ENCODE assay signal across 18 cellular contexts in the genomic region with DNA sequence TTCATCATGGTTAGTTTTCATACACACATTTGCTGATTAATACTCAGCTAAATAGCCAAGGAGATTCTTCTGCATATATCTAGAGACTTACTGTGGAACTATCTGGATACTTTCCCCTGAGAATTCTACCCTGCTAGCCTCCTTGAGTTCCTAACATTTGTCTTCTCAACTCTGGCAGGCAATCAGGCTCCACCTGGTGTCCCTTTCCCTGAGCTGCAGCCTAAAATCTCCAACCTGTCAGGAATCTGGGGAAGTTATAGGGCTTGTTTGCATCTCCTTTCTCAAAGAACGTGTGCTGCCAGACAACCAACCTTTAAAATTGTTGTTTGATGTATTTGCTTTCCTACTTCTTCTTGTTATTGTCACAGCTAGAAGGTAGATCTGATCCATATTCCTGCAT.
DNase-seq lines count a peak whose midpoint lies in the region; ATAC-seq, FAIRE-seq and TF ChIP-seq lines count a peak whose summit lies in the region.
"Had no signal": no experiment of that assay in that cellular context is flagged by ENCODE, and none has a peak within 500 bp of the region (broad histone marks: within the 10 kb centered on the region; RNA-seq: fewer than 3 reads in every experiment).

No MANE protein-coding gene starts in this region.

- no peaks in the 10 kb centered on the region for H3K27me3 Mint-ChIP-seq in natural killer cell (ENCODE audit: low read depth in 2 of 2)
- H3K27me3 Mint-ChIP-seq: activated CD4-positive, alpha-beta T cell treated with anti-CD3 and anti-CD28 coated beads, Interleukin-2, amount 10 ng/mL, durations not matched to agents 7 days and 5 days; activated naive CD8-positive, alpha-beta T cell treated with anti-CD3 and anti-CD28 coated beads for 36 hours; natural killer cell treated with Interleukin-12 subunit alpha and Interleukin-12 subunit beta and Interleukin-15 and Interleukin-18, amount 100 ng/mL, for 72 hours; stimulated activated naive CD8-positive, alpha-beta T cell treated with anti-CD3 and anti-CD28 coated beads, Interleukin-15, Interleukin-2, amounts not matched to agents 100 ng/mL and 50 ng/mL, for 24 hours had no signal

- H3K9me3 ChIP-seq in MM.1S (replicated peaks; ENCODE audit: insufficient read depth, low read length) (no peaks in the 10 kb centered on the region), pancreas (no peaks in the 10 kb centered on the region), lower lobe of right lung (no peaks in the 10 kb centered on the region)
- H3K9me3 ChIP-seq: SJSA1 had no signal

- no peaks in the 10 kb centered on the region for H4K20me1 ChIP-seq in MM.1S (ENCODE audit: insufficient read depth, low read length)

- H3K36me3 Mint-ChIP-seq in natural killer cell: no peaks in the 10 kb centered on the region
- H3K36me3 Mint-ChIP-seq: activated naive CD8-positive, alpha-beta T cell treated with anti-CD3 and anti-CD28 coated beads for 36 hours; natural killer cell treated with Interleukin-12 subunit alpha and Interleukin-12 subunit beta and Interleukin-15 and Interleukin-18, amount 100 ng/mL, for 72 hours had no signal

- intact Hi-C loops in pancreas (cut with DNase I) (no loop called here), natural killer cell (cut with micrococcal nuclease) (no loop called here), lower lobe of right lung (cut with DNase I) (no loop called here)

- H3K4me3 Mint-ChIP-seq in natural killer cell: no peak overlapping the region
- H3K4me3 Mint-ChIP-seq: activated CD4-positive, alpha-beta T cell treated with anti-CD3 and anti-CD28 coated beads, Interleukin-2, amount 10 ng/mL, durations not matched to agents 7 days and 5 days; activated naive CD8-positive, alpha-beta T cell treated with anti-CD3 and anti-CD28 coated beads for 36 hours; natural killer cell treated with Interleukin-12 subunit alpha and Interleukin-12 subunit beta and Interleukin-15 and Interleukin-18, amount 100 ng/mL, for 72 hours; stimulated activated naive CD8-positive, alpha-beta T cell treated with anti-CD3 and anti-CD28 coated beads, Interleukin-15, Interleukin-2, amounts not matched to agents 100 ng/mL and 50 ng/mL, for 24 hours had no signal

- H3K27ac ChIP-seq in MM.1S (ENCODE audit: low read length): no peak overlapping the region
- no peak overlapping the region for H3K27ac ChIP-seq in pancreas
- H3K27ac ChIP-seq in lower lobe of right lung: no peak overlapping the region
- H3K27ac ChIP-seq: HL-60, SJSA1 had no signal

- no peaks in the 10 kb centered on the region for H3K27me3 ChIP-seq in MM.1S (replicated peaks; ENCODE audit: insufficient read depth, low read length)
- no peaks in the 10 kb centered on the region for H3K27me3 ChIP-seq in pancreas
- no peaks in the 10 kb centered on the region for H3K27me3 ChIP-seq in lower lobe of right lung (ENCODE audit: low read depth)
- H3K27me3 ChIP-seq: SJSA1 had no signal

- no peaks in the 10 kb centered on the region for H3K79me2 ChIP-seq in MM.1S (ENCODE audit: low read length)

- no peak for FAIRE-seq in pancreas (lab: Jason Lieb, UNC)

- H3K4me2 ChIP-seq in MM.1S (ENCODE audit: low read depth, low read length): no peak overlapping the region

- H3K36me3 ChIP-seq in MM.1S (replicated peaks; ENCODE audit: insufficient read depth, low read length) (no peaks in the 10 kb centered on the region), pancreas (no peaks in the 10 kb centered on the region), lower lobe of right lung (no peaks in the 10 kb centered on the region)
- H3K36me3 ChIP-seq: SJSA1 had no signal

- no peaks in the 10 kb centered on the region for H3K4me1 Mint-ChIP-seq in natural killer cell
- H3K4me1 Mint-ChIP-seq: activated CD4-positive, alpha-beta T cell treated with anti-CD3 and anti-CD28 coated beads, Interleukin-2, amount 10 ng/mL, durations not matched to agents 7 days and 5 days; activated naive CD8-positive, alpha-beta T cell treated with anti-CD3 and anti-CD28 coated beads for 36 hours had no signal

- WGBS in pancreas, 2 donors: 33 to 45% methylated on average over 1 of the region's 1 CpG

- H3F3A ChIP-seq in MM.1S (ENCODE audit: insufficient read depth, low read length): no peaks in the 10 kb centered on the region

- ATAC-seq in pancreas (peak; percentile 55 to 82 (median 70)), natural killer cell (no peak), lower lobe of right lung (no peak)
- ATAC-seq: natural killer cell treated with Interleukin-12 subunit alpha and Interleukin-12 subunit beta and Interleukin-15 and Interleukin-18, amount 100 ng/mL, for 72 hours had no signal

- TF ChIP-seq CTCF in MM.1S (IDR thresholded peaks at IDR 0.05; ENCODE audit: low read length) (peak; percentile 30), pancreas (IDR thresholded peaks at IDR 0.05) (peak in 1 of 4 donors; percentile 8), natural killer cell (IDR thresholded peaks at IDR 0.05) (no peak), lower lobe of right lung (IDR thresholded peaks at IDR 0.05) (no peak)

- no peak overlapping the region for H3K27ac Mint-ChIP-seq in natural killer cell
- H3K27ac Mint-ChIP-seq: activated CD4-positive, alpha-beta T cell treated with anti-CD3 and anti-CD28 coated beads, Interleukin-2, amount 10 ng/mL, durations not matched to agents 7 days and 5 days; activated naive CD8-positive, alpha-beta T cell treated with anti-CD3 and anti-CD28 coated beads for 36 hours; natural killer cell treated with Interleukin-12 subunit alpha and Interleukin-12 subunit beta and Interleukin-15 and Interleukin-18, amount 100 ng/mL, for 72 hours; stimulated activated naive CD8-positive, alpha-beta T cell treated with anti-CD3 and anti-CD28 coated beads, Interleukin-15, Interleukin-2, amounts not matched to agents 100 ng/mL and 50 ng/mL, for 24 hours had no signal

- H3K9me2 ChIP-seq in MM.1S (replicated peaks; ENCODE audit: insufficient read depth, low read length): no peaks in the 10 kb centered on the region

- H2AFZ ChIP-seq in MM.1S (ENCODE audit: low read length): no peak overlapping the region

- H3K9me3 Mint-ChIP-seq in natural killer cell: peaks cover 4 to 8% of the 10 kb centered on the region in 2 donors
- H3K9me3 Mint-ChIP-seq: activated CD4-positive, alpha-beta T cell treated with anti-CD3 and anti-CD28 coated beads, Interleukin-2, amount 10 ng/mL, durations not matched to agents 7 days and 5 days; stimulated activated naive CD8-positive, alpha-beta T cell treated with anti-CD3 and anti-CD28 coated beads, Interleukin-15, Interleukin-2, amounts not matched to agents 100 ng/mL and 50 ng/mL, for 24 hours had no signal

- DNase-seq in DMS 273 (lab: John Stamatoyannopoulos, UW; ENCODE audit: unreplicated experiment): peak; percentile 15
- no peak for DNase-seq in DMS 273 treated with DMSO at 0.1 percent for 48 hours (lab: John Stamatoyannopoulos, UW)
- DNase-seq in MM.1S: no peak
- peak; percentile 43 for DNase-seq in cerebellar cortex (ENCODE audit: low spot score)
- DNase-seq in pancreas: peak in 2 of 6 donors; percentile 7 to 20
- DNase-seq in natural killer cell: no peak
- DNase-seq in NCI-H1105 (lab: John Stamatoyannopoulos, UW): no peak
- DNase-seq in lower lobe of right lung: no peak
- DNase-seq: 8988T; activated CD4-positive, alpha-beta T cell treated with anti-CD3 and anti-CD28 coated beads, Interleukin-2, amount 10 ng/mL, durations not matched to agents 7 days and 5 days; activated naive CD8-positive, alpha-beta T cell treated with anti-CD3 and anti-CD28 coated beads for 36 hours; GF-D8; NCI-H2029; stimulated activated CD4-positive, alpha-beta T cell treated with anti-CD3 and anti-CD28 coated beads, Interleukin-1b, Interleukin-23, amount 100 ng/mL, for 48 hours had no signal

- H3K4me1 ChIP-seq in MM.1S (ENCODE audit: low read length) (no peaks in the 10 kb centered on the region), pancreas (no peaks in the 10 kb centered on the region), lower lobe of right lung (no peaks in the 10 kb centered on the region)
- H3K4me1 ChIP-seq: SJSA1 had no signal

- no peak overlapping the region for H3K4me3 ChIP-seq in MM.1S (ENCODE audit: low read length)
- no peak overlapping the region for H3K4me3 ChIP-seq in pancreas
- H3K4me3 ChIP-seq in lower lobe of right lung: no peak overlapping the region
- H3K4me3 ChIP-seq: SJSA1 had no signal

- H3K9ac ChIP-seq in MM.1S (ENCODE audit: low read length): no peak overlapping the region

Comparison
In these comparisons a context has a peak if more than half of its experiments do, and no peak if none do; other contexts are left out.
1. DNase-seq: peak in DMS 273 (single experiment) and cerebellar cortex (single experiment); none in DMS 273 treated with DMSO at 0.1 percent for 48 hours (single experiment), MM.1S (single experiment), natural killer cell (single experiment), NCI-H1105 (single experiment) and lower lobe of right lung (single experiment).
2. ATAC-seq: peak in pancreas (4 of 4); none in natural killer cell (0 of 3) and lower lobe of right lung (0 of 2).